Comparison of ENCODE assay signal across 16 cellular contexts in the genomic region with DNA sequence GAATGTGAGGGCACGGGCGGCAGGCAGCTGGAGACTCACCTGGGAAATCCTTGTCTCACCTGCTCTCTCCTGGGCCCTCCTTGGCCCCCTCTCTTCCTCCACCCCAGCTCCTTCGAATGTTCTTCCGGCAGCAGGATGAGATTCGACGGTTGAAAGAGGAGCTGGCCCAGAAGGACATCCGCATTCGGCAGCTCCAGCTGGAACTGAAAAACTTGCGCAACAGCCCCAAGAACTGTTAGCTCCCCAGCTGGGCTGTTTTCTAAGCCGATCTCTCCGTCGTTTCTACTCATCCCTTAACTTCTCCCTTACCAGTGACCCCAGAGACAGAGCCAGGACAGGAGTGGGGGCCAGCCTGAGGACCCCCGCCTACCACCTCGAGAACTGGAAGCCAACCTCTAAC.
DNase-seq lines count a peak whose midpoint lies in the region; ATAC-seq, FAIRE-seq and TF ChIP-seq lines count a peak whose summit lies in the region.
"Had no signal": no experiment of that assay in that cellular context is flagged by ENCODE, and none has a peak within 500 bp of the region (broad histone marks: within the 10 kb centered on the region; RNA-seq: fewer than 3 reads in every experiment).

No MANE protein-coding gene starts in this region.

- FAIRE-seq in pancreas (lab: Jason Lieb, UNC) = no peak
- FAIRE-seq: GM19239 had no signal

- peak in 3 of 4 donors; percentile 40 to 58 (median 56) for ATAC-seq in pancreas
- ATAC-seq: activated T-helper 17 cell treated with anti-CD3 and anti-CD28 coated beads, Interleukin-2, amount 50 U/mL, for 72 hours had no signal

- DNase-seq in CD14-positive monocyte (ENCODE audit: low spot score) (peak; percentile 57), SKM-1 (lab: John Stamatoyannopoulos, UW; ENCODE audit: unreplicated experiment) (peak; percentile 74), cardiac septum (ENCODE audit: low spot score) (peak; percentile 82), pancreas (no peak), dedifferentiated amniotic fluid mesenchymal stem cell (ENCODE audit: extremely low spot score) (no peak), NCI-H345 (lab: John Stamatoyannopoulos, UW) (no peak)
- no peak for DNase-seq in stimulated activated CD4-positive, alpha-beta T cell treated with anti-CD3 and anti-CD28 coated beads, Interleukin-4, amount 100 ng/mL, for 24 hours
- DNase-seq in effector memory CD4-positive, alpha-beta T cell = no peak
- DNase-seq: activated CD4-positive, alpha-beta T cell treated with anti-CD3 and anti-CD28 coated beads for 4 hours; mammary epithelial cell; NCI-H526; trophoblast cell had no signal

- H3K9me3 Mint-ChIP-seq in CD14-positive monocyte = no peaks in the 10 kb centered on the region
- H3K9me3 Mint-ChIP-seq: activated T-helper 17 cell treated with anti-CD3 and anti-CD28 coated beads, Interleukin-2, amount 50 U/mL, for 72 hours had no signal

- 44 to 49% methylated on average over 14 of the region's 14 CpGs for WGBS in pancreas, 2 donors

- H3K4me1 Mint-ChIP-seq in CD14-positive monocyte = no peaks in the 10 kb centered on the region
- H3K4me1 Mint-ChIP-seq: activated T-helper 17 cell treated with anti-CD3 and anti-CD28 coated beads, Interleukin-2, amount 50 U/mL, for 72 hours had no signal

- no peaks in the 10 kb centered on the region for H3K9me3 ChIP-seq in pancreas
- no peaks in the 10 kb centered on the region for H3K9me3 ChIP-seq in effector memory CD4-positive, alpha-beta T cell (ENCODE audit: control insufficient read depth, low read length)

- no peak for TF ChIP-seq CTCF in CD14-positive monocyte (IDR thresholded peaks at IDR 0.05)
- no peak for TF ChIP-seq CTCF in pancreas (IDR thresholded peaks at IDR 0.05)

- H3K27me3 Mint-ChIP-seq in CD14-positive monocyte (ENCODE audit: low read depth in 3 of 3) = peaks cover 0 to 1% (median 0%) of the 10 kb centered on the region in 3 donors

- no peaks in the 10 kb centered on the region for H3K4me1 ChIP-seq in pancreas
- H3K4me1 ChIP-seq in effector memory CD4-positive, alpha-beta T cell (ENCODE audit: control insufficient read depth, insufficient read depth, low read length, poor library complexity, severe bottlenecking) = no peaks in the 10 kb centered on the region

- no peak overlapping the region for H3K4me3 ChIP-seq in pancreas
- no peak overlapping the region for H3K4me3 ChIP-seq in effector memory CD4-positive, alpha-beta T cell (ENCODE audit: insufficient read depth, low read depth, low read length, poor library complexity, severe bottlenecking)

- intact Hi-C loops in CD14-positive monocyte (cut with micrococcal nuclease) (no loop called here), cardiac septum (cut with DNase I) (loop anchor here (5.0 kb wide), 1 partner anchor 168 kb away; no protein-coding TSS in a partner anchor), pancreas (cut with DNase I) (loop anchor here in 1 of 3 donors (10.0 kb wide), 1 partner anchor 149 kb away; no protein-coding TSS in a partner anchor)

- H3K36me3 Mint-ChIP-seq in CD14-positive monocyte = no peaks in the 10 kb centered on the region

- H3K4me3 Mint-ChIP-seq in CD14-positive monocyte = peak overlapping the region; percentile 62 to 89
- H3K4me3 Mint-ChIP-seq: activated T-helper 17 cell treated with anti-CD3 and anti-CD28 coated beads, Interleukin-2, amount 50 U/mL, for 72 hours had no signal

- H3K27me3 ChIP-seq in pancreas = no peaks in the 10 kb centered on the region
- H3K27me3 ChIP-seq in effector memory CD4-positive, alpha-beta T cell (replicated peaks; ENCODE audit: control insufficient read depth, insufficient read depth, low read length, poor library complexity, severe bottlenecking) = no peaks in the 10 kb centered on the region

- no peaks in the 10 kb centered on the region for H3K36me3 ChIP-seq in pancreas
- H3K36me3 ChIP-seq in effector memory CD4-positive, alpha-beta T cell (ENCODE audit: control insufficient read depth, insufficient read depth, low read length) = no peaks in the 10 kb centered on the region

- peak overlapping the region in 4 of 7 donors; percentile 52 to 86 (median 76) for H3K27ac Mint-ChIP-seq in CD14-positive monocyte
- H3K27ac Mint-ChIP-seq: activated T-helper 17 cell treated with anti-CD3 and anti-CD28 coated beads, Interleukin-2, amount 50 U/mL, for 72 hours; progenitor cell of endocrine pancreas had no signal

- H3K27ac ChIP-seq in pancreas = no peak overlapping the region
- no peak overlapping the region for H3K27ac ChIP-seq in effector memory CD4-positive, alpha-beta T cell (ENCODE audit: insufficient read depth, low read length, poor library complexity, severe bottlenecking)
- H3K27ac ChIP-seq: C4-2B had no signal

Comparison
In these comparisons a context has a peak if more than half of its experiments do, and no peak if none do; other contexts are left out.
1. DNase-seq: peak in CD14-positive monocyte (single experiment), SKM-1 (single experiment) and cardiac septum (single experiment); none in pancreas (0 of 6), stimulated activated CD4-positive, alpha-beta T cell treated with anti-CD3 and anti-CD28 coated beads, Interleukin-4, amount 100 ng/mL, for 24 hours (single experiment), effector memory CD4-positive, alpha-beta T cell (0 of 3), dedifferentiated amniotic fluid mesenchymal stem cell (single experiment) and NCI-H345 (single experiment).